In genomic region chr11:43943931-43944751, GRCh38 we compare ENCODE assay signal across 8 cellular contexts. TPM values are rescaled to one million over a fixed set of nuclear protein-coding genes. Genes with fewer than 3 reads are reported as not detected.
DNase-seq lines count a peak whose midpoint lies in the region; ATAC-seq, FAIRE-seq and TF ChIP-seq lines count a peak whose summit lies in the region.

No MANE protein-coding gene starts in this region.

- H3K4me1 ChIP-seq in BLaER1 (peaks cover 34% of the 10 kb centered on the region), lower lobe of right lung (peaks cover 18% of the 10 kb centered on the region), testis (peaks cover 15% of the 10 kb centered on the region)

- H3K9ac ChIP-seq in BLaER1 = 0 out of 2 replicates have a peak overlapping the region, but pooled peaks have one; percentile 77

- H3K9me3 ChIP-seq in BLaER1 (no peaks in the 10 kb centered on the region), lower lobe of right lung (no peaks in the 10 kb centered on the region), testis (no peaks in the 10 kb centered on the region)

- peak overlapping the region; percentile 84 for H3K4me3 ChIP-seq in BLaER1
- peak overlapping the region; percentile 5 for H3K4me3 ChIP-seq in bronchial epithelial cell (ENCODE audit: low read depth, low read length)
- peak overlapping the region; percentile 69 for H3K4me3 ChIP-seq in lower lobe of right lung
- peak overlapping the region; percentile 86 to 91 for H3K4me3 ChIP-seq in testis

- TF ChIP-seq CTCF in bronchial epithelial cell (IDR thresholded peaks at IDR 0.05; ENCODE audit: insufficient read depth, low read length, severe bottlenecking) = no peak
- TF ChIP-seq CTCF in lower lobe of right lung (IDR thresholded peaks at IDR 0.05) = no peak
- no peak for TF ChIP-seq CTCF in testis (IDR thresholded peaks at IDR 0.05)

- 0 to 1% methylated on average over 31 to 46 of the region's 54 CpGs for WGBS in testis, 2 donors

- H3K4me2 ChIP-seq in BLaER1 = peak overlapping the region; percentile 95

- peaks cover 22% of the 10 kb centered on the region for H4K20me1 ChIP-seq in BLaER1

- in situ Hi-C loops in KBM-7 (cut with MboI; ENCODE audit: low pct_unique_long_range_greater_than_20kb, low sequenced_read_pairs) = no loop called here

- H3K27me3 ChIP-seq in BLaER1 (peaks cover 35% of the 10 kb centered on the region), bronchial epithelial cell (ENCODE audit: control insufficient read depth, insufficient read depth, low read length) (peaks cover 15% of the 10 kb centered on the region), lower lobe of right lung (ENCODE audit: low read depth) (peaks cover 34% of the 10 kb centered on the region), testis (no peaks in the 10 kb centered on the region)

- no peaks in the 10 kb centered on the region for H3K36me3 ChIP-seq in BLaER1
- no peaks in the 10 kb centered on the region for H3K36me3 ChIP-seq in bronchial epithelial cell (ENCODE audit: control insufficient read depth, insufficient read depth, low read length)
- H3K36me3 ChIP-seq in lower lobe of right lung = no peaks in the 10 kb centered on the region
- H3K36me3 ChIP-seq in testis (ENCODE audit: low read depth, missing control alignments) = no peaks in the 10 kb centered on the region

- ATAC-seq in lower lobe of right lung (peak; percentile 11 to 33), HG03342 (IDR thresholded peaks at IDR 0.05; ENCODE audit: unreplicated experiment) (no peak), GM21390 (IDR thresholded peaks at IDR 0.05; ENCODE audit: unreplicated experiment) (no peak)

- no peak for TF ChIP-seq POLR2A in testis (IDR thresholded peaks at IDR 0.05)

- no peak for FAIRE-seq in bronchial epithelial cell (lab: Jason Lieb, UNC)

- no peak overlapping the region for H3K27ac ChIP-seq in BLaER1
- H3K27ac ChIP-seq in lower lobe of right lung = peak overlapping the region; percentile 84
- peak overlapping the region; percentile 94 to 97 for H3K27ac ChIP-seq in testis

- DNase-seq in KBM-7 = peak; percentile 9
- no peak for DNase-seq in bronchial epithelial cell (ENCODE audit: low read depth)
- peak; percentile 53 for DNase-seq in lower lobe of right lung
- DNase-seq in testis = no peak
- no peak for DNase-seq in NCI-H2196 treated with DMSO at 0.1 percent for 48 hours (lab: John Stamatoyannopoulos, UW; ENCODE audit: unreplicated experiment)

- intact Hi-C loops in lower lobe of right lung (cut with DNase I) (no loop called here), testis (cut with DNase I; ENCODE audit: low total_unique reads) (loop anchor here (10.0 kb wide), 2 partner anchors 61 to 91 kb away; no protein-coding TSS in a partner anchor)

RNA-seq across cellular contexts. Expression of gene C11orf96, which starts 1.7 kb away (rescaled TPM):
- total RNA-seq in bronchial epithelial cell (0.26 TPM in 2 replicates), lower lobe of right lung (83.5 TPM), testis (100 to 1,000 TPM; 207 TPM)
- 67.4 TPM for polyA plus RNA-seq in testis (ENCODE audit: insufficient read depth, low read depth, low replicate concordance)

Comparison
In these comparisons a context has a peak if more than half of its experiments do, and no peak if none do; other contexts are left out.
1. H3K4me3 ChIP-seq: peak in every context shown above with its lines; median percentile 88 in testis; 84 in BLaER1; 69 in lower lobe of right lung; 5 in bronchial epithelial cell.
2. DNase-seq: peak in KBM-7 (single experiment) and lower lobe of right lung (single experiment); none in bronchial epithelial cell (single experiment), testis (single experiment) and NCI-H2196 treated with DMSO at 0.1 percent for 48 hours (single experiment).
3. ATAC-seq: peak in lower lobe of right lung (2 of 2); none in HG03342 (single experiment) and GM21390 (single experiment).
4. RNA of gene C11orf96, which starts 1.7 kb away (total RNA-seq): 207 TPM in testis and 83.5 TPM in lower lobe of right lung (single experiment); 0.26 TPM in bronchial epithelial cell; every median in the first group is over 10 times any median in the second.